In genomic region chr15:85382942-85383341, GRCh38 we compare ENCODE assay signal across 13 cellular contexts. TPM values are rescaled to one million over a fixed set of nuclear protein-coding genes. Genes with fewer than 3 reads are reported as not detected.
DNase-seq lines count a peak whose midpoint lies in the region; ATAC-seq and TF ChIP-seq lines count a peak whose summit lies in the region.
"Had no signal": no experiment of that assay in that cellular context is flagged by ENCODE, and none has a peak within 500 bp of the region (broad histone marks: within the 10 kb centered on the region; RNA-seq: fewer than 3 reads in every experiment).

No MANE protein-coding gene starts in this region.

- no peak for TF ChIP-seq CTCF in CD8-positive, alpha-beta T cell (IDR thresholded peaks at IDR 0.05)
- TF ChIP-seq CTCF in IMR-90 (conservative IDR thresholded peaks at IDR 0.05; ENCODE audit: low read depth, low read length) (no peak), brain (conservative IDR thresholded peaks at IDR 0.05) (no peak), nephron progenitor cell (IDR thresholded peaks at IDR 0.05) (no peak), MM.1S (IDR thresholded peaks at IDR 0.05; ENCODE audit: low read length) (no peak)

- H3K9me2 ChIP-seq in MM.1S (replicated peaks; ENCODE audit: insufficient read depth, low read length), result no peaks in the 10 kb centered on the region

- H3K9me3 Mint-ChIP-seq in CD8-positive, alpha-beta T cell, result no peaks in the 10 kb centered on the region
- peaks cover 0 to 8% (median 0%) of the 10 kb centered on the region in 5 experiments for H3K9me3 Mint-ChIP-seq in brain
- H3K9me3 Mint-ChIP-seq in nephron progenitor cell, result peaks cover 11% of the 10 kb centered on the region

- no peak overlapping the region for H2BK15ac ChIP-seq in IMR-90 (ENCODE audit: low read depth, low read length)

- H3K56ac ChIP-seq in IMR-90 (ENCODE audit: extremely low read depth, insufficient read depth, low read length), result no peak overlapping the region

- no TSS peak for BruUV-seq in IMR-90 (replicated peaks; lab: Mats Ljungman, UMichigan)

- intact Hi-C loops in CD8-positive, alpha-beta T cell (cut with DNase I, micrococcal nuclease), result loop anchor here (5.0 kb wide), 3 partner anchors 66 to 324 kb away; no protein-coding TSS in a partner anchor
- intact Hi-C loops in IMR-90 (cut with micrococcal nuclease), result loop anchor here (5.0 kb wide), 1 partner anchor 99 kb away; no protein-coding TSS in a partner anchor

- peaks cover 32% of the 10 kb centered on the region for H4K20me1 ChIP-seq in IMR-90 (ENCODE audit: insufficient read depth, low read length)
- no peaks in the 10 kb centered on the region for H4K20me1 ChIP-seq in MM.1S (ENCODE audit: insufficient read depth, low read length)

- H3K9me3 ChIP-seq in CD8-positive, alpha-beta T cell (ENCODE audit: low read length), result no peaks in the 10 kb centered on the region
- H3K9me3 ChIP-seq in IMR-90 (ENCODE audit: control insufficient read depth, insufficient read depth, low read length) (no peaks in the 10 kb centered on the region), MM.1S (replicated peaks; ENCODE audit: insufficient read depth, low read length) (no peaks in the 10 kb centered on the region)
- no peaks in the 10 kb centered on the region for H3K9me3 ChIP-seq in effector memory CD4-positive, alpha-beta T cell (ENCODE audit: control insufficient read depth, low read length)
- H3K9me3 ChIP-seq: ascending aorta, suprapubic skin had no signal

- peaks cover 5% of the 10 kb centered on the region for H3K9me1 ChIP-seq in IMR-90 (ENCODE audit: insufficient read depth, low read length)

- no peaks in the 10 kb centered on the region for H3K27me3 Mint-ChIP-seq in CD8-positive, alpha-beta T cell (ENCODE audit: low read depth)
- H3K27me3 Mint-ChIP-seq in brain, result peaks cover 13% of the 10 kb centered on the region
- H3K27me3 Mint-ChIP-seq in nephron progenitor cell (ENCODE audit: low read depth, poor library complexity), result no peaks in the 10 kb centered on the region

- H2BK5ac ChIP-seq in IMR-90 (ENCODE audit: low read depth, low read length, poor library complexity, severe bottlenecking), result no peak overlapping the region

- H2AK5ac ChIP-seq in IMR-90 (ENCODE audit: low read depth, low read length), result no peak overlapping the region

- no peaks in the 10 kb centered on the region for H3K36me3 ChIP-seq in CD8-positive, alpha-beta T cell (ENCODE audit: insufficient read depth, low read length)
- H3K36me3 ChIP-seq in IMR-90 (ENCODE audit: control insufficient read depth, insufficient read depth, low read length) (no peaks in the 10 kb centered on the region), MM.1S (replicated peaks; ENCODE audit: insufficient read depth, low read length) (no peaks in the 10 kb centered on the region)
- no peaks in the 10 kb centered on the region for H3K36me3 ChIP-seq in effector memory CD4-positive, alpha-beta T cell (ENCODE audit: control insufficient read depth, insufficient read depth, low read length)
- H3K36me3 ChIP-seq: ascending aorta, suprapubic skin had no signal

- no peak overlapping the region for H2BK120ac ChIP-seq in IMR-90 (ENCODE audit: low read depth, low read length)

- H3F3A ChIP-seq in MM.1S (ENCODE audit: insufficient read depth, low read length), result peaks cover 13% of the 10 kb centered on the region

- POLR2A ChIA-PET in CD8-positive, alpha-beta T cell (lab: Charles Lee), result interaction anchor here (1.6 kb wide), 1 partner anchor 27 kb away, joined by 3 read pairs; no protein-coding TSS in a partner anchor
- POLR2A ChIA-PET in IMR-90 (lab: Charles Lee; ENCODE audit: unreplicated experiment), result no interaction called here

- no CpG with 5 or more reads among the region's 4 CpGs for WGBS in IMR-90 (ENCODE audit: extremely low coverage in 2 of 2, insufficient read length in 1 of 2), 2 experiments

- CTCF ChIA-PET in CD8-positive, alpha-beta T cell (lab: Charles Lee), result interaction anchor here (0.8 to 5.4 kb wide), 3 partner anchors 21 to 52 kb away, joined by 3 to 24 read pairs (median 6); no protein-coding TSS in a partner anchor
- CTCF ChIA-PET in IMR-90 (lab: Yijun Ruan, JAX), result interaction anchor here (1.4 kb wide), 1 partner anchor 17 kb away, joined by 3 read pairs; no protein-coding TSS in a partner anchor

- H3K79me1 ChIP-seq in IMR-90 (ENCODE audit: low read depth in 1 of 2, low read length in 2 of 2), result peaks cover 4 to 49% of the 10 kb centered on the region in 2 experiments

- H2AFZ ChIP-seq in IMR-90 (replicated peaks; ENCODE audit: low read length, poor library complexity), result no peak overlapping the region
- H2AFZ ChIP-seq in MM.1S (ENCODE audit: low read length), result no peak overlapping the region

- peaks cover 11% of the 10 kb centered on the region for H3K36me3 Mint-ChIP-seq in CD8-positive, alpha-beta T cell
- H3K36me3 Mint-ChIP-seq in brain (peaks cover 22% of the 10 kb centered on the region), nephron progenitor cell (ENCODE audit: low read depth) (peaks cover 28% of the 10 kb centered on the region)

- H3K4me3 ChIP-seq in CD8-positive, alpha-beta T cell (ENCODE audit: low read depth, low read length), result no peak overlapping the region
- H3K4me3 ChIP-seq in IMR-90 (ENCODE audit: insufficient read depth, low read depth, low read length), result no peak overlapping the region
- H3K4me3 ChIP-seq in MM.1S (ENCODE audit: low read length), result no peak overlapping the region
- no peak overlapping the region for H3K4me3 ChIP-seq in effector memory CD4-positive, alpha-beta T cell (ENCODE audit: insufficient read depth, low read depth, low read length, poor library complexity, severe bottlenecking)

- no peak overlapping the region for H4K8ac ChIP-seq in IMR-90 (ENCODE audit: low read depth in 2 of 2, low read length in 2 of 2)

- no peak overlapping the region for H3K14ac ChIP-seq in IMR-90 (replicated peaks; ENCODE audit: low read depth, low read length)

- peaks cover 62% of the 10 kb centered on the region for H3K4me1 Mint-ChIP-seq in CD8-positive, alpha-beta T cell (ENCODE audit: low read depth)
- peaks cover 46% of the 10 kb centered on the region for H3K4me1 Mint-ChIP-seq in brain
- peaks cover 43% of the 10 kb centered on the region for H3K4me1 Mint-ChIP-seq in nephron progenitor cell

- TF ChIP-seq RAD21 in IMR-90 (IDR thresholded peaks at IDR 0.05; ENCODE audit: low read length), result no peak

- no peak overlapping the region for H3K18ac ChIP-seq in IMR-90 (ENCODE audit: low read depth, low read length)

- peak overlapping the region; percentile 28 for H3K27ac Mint-ChIP-seq in CD8-positive, alpha-beta T cell
- peak overlapping the region in 2 of 5 experiments; percentile 7 to 88 for H3K27ac Mint-ChIP-seq in brain
- H3K27ac Mint-ChIP-seq in nephron progenitor cell, result no peak overlapping the region

- H3K27ac ChIP-seq in CD8-positive, alpha-beta T cell (ENCODE audit: low read depth, low read length), result no peak overlapping the region
- H3K27ac ChIP-seq in IMR-90 (ENCODE audit: insufficient read depth, low read length) (no peak overlapping the region), MM.1S (ENCODE audit: low read length) (no peak overlapping the region)
- no peak overlapping the region for H3K27ac ChIP-seq in effector memory CD4-positive, alpha-beta T cell (ENCODE audit: insufficient read depth, low read length, poor library complexity, severe bottlenecking)
- H3K27ac ChIP-seq: ascending aorta, suprapubic skin had no signal

- in situ Hi-C loops in IMR-90 (cut with MboI; ENCODE audit: low sequenced_read_pairs), result no loop called here

- H3K4me2 ChIP-seq in IMR-90 (ENCODE audit: low read depth, low read length) (no peak overlapping the region), MM.1S (ENCODE audit: low read depth, low read length) (no peak overlapping the region)

- ATAC-seq in CD8-positive, alpha-beta T cell, result no peak
- no peak for ATAC-seq in IMR-90 (ENCODE audit: low read depth)

- H2AK9ac ChIP-seq in IMR-90 (replicated peaks; ENCODE audit: low read depth, low read length, poor library complexity), result no peak overlapping the region

- no peak overlapping the region for H4K91ac ChIP-seq in IMR-90 (ENCODE audit: insufficient read depth, low read depth, low read length)

- no peaks in the 10 kb centered on the region for H3K27me3 ChIP-seq in CD8-positive, alpha-beta T cell (ENCODE audit: insufficient read depth, low read length)
- no peaks in the 10 kb centered on the region for H3K27me3 ChIP-seq in IMR-90 (ENCODE audit: control insufficient read depth, insufficient read depth, low read length)
- H3K27me3 ChIP-seq in MM.1S (replicated peaks; ENCODE audit: insufficient read depth, low read length), result no peaks in the 10 kb centered on the region
- no peaks in the 10 kb centered on the region for H3K27me3 ChIP-seq in effector memory CD4-positive, alpha-beta T cell (replicated peaks; ENCODE audit: control insufficient read depth, insufficient read depth, low read length, poor library complexity, severe bottlenecking)
- H3K27me3 ChIP-seq: ascending aorta, suprapubic skin had no signal

- no peak for DNase-seq in CD8-positive, alpha-beta T cell
- DNase-seq in IMR-90, result no peak
- no peak for DNase-seq in nephron progenitor cell
- no peak for DNase-seq in MM.1S
- DNase-seq in NCI-H82 (lab: John Stamatoyannopoulos, UW), result no peak
- no peak for DNase-seq in effector memory CD4-positive, alpha-beta T cell
- no peak for DNase-seq in GF-D8 (lab: John Stamatoyannopoulos, UW)
- DNase-seq: DND-41, NCI-H187, OCI-M1 had no signal

- no peak overlapping the region for H4K5ac ChIP-seq in IMR-90 (ENCODE audit: low read depth, low read length)

- peak overlapping the region; percentile 12; the same call in 1 of the 2 replicates for H3K23ac ChIP-seq in IMR-90 (ENCODE audit: low read depth, low read length)

- peaks cover 56% of the 10 kb centered on the region for H3K4me1 ChIP-seq in CD8-positive, alpha-beta T cell (ENCODE audit: insufficient read depth, low read length)
- peaks cover 3% of the 10 kb centered on the region for H3K4me1 ChIP-seq in IMR-90 (ENCODE audit: control insufficient read depth, insufficient read depth, low read length)
- H3K4me1 ChIP-seq in MM.1S (ENCODE audit: low read length), result 0 out of 2 replicates have a peak, but pooled peaks cover 5% of the 10 kb centered on the region
- peaks cover 13% of the 10 kb centered on the region for H3K4me1 ChIP-seq in effector memory CD4-positive, alpha-beta T cell (ENCODE audit: control insufficient read depth, insufficient read depth, low read length, poor library complexity, severe bottlenecking)

- H3K4ac ChIP-seq in IMR-90 (ENCODE audit: low read depth, low read length), result no peak overlapping the region

- H3K9ac ChIP-seq in IMR-90 (ENCODE audit: low read depth, low read length) (no peak overlapping the region), MM.1S (ENCODE audit: low read length) (no peak overlapping the region)

- H3K79me2 ChIP-seq in MM.1S (ENCODE audit: low read length), result peaks cover 61% of the 10 kb centered on the region

- dilution Hi-C loops in IMR-90 (cut with HindIII; ENCODE audit: low sequenced_read_pairs, unreplicated experiment), result no loop called here

- TF ChIP-seq POLR2A in IMR-90 (IDR thresholded peaks at IDR 0.05; ENCODE audit: low read depth, low read length), result no peak

- H2BK20ac ChIP-seq in IMR-90 (ENCODE audit: low read depth, low read length), result no peak overlapping the region

- H3K4me3 Mint-ChIP-seq in CD8-positive, alpha-beta T cell, result peak overlapping the region; percentile 50
- H3K4me3 Mint-ChIP-seq in brain (peak overlapping the region; percentile 42 to 94 (median 70)), nephron progenitor cell (peak overlapping the region; percentile 62)

RNA-seq across cellular contexts. Expression of gene AKAP13, which starts 2.5 kb away (rescaled TPM):
- 100 to 1,000 TPM; 255 to 267 TPM for total RNA-seq in CD8-positive, alpha-beta T cell
- total RNA-seq in IMR-90 (2012; rRNA removed), result 46.4 and 46.9 TPM in 2 replicates
- polyA plus RNA-seq in IMR-90 (2012; rRNA removed) (10.4 and 11.6 TPM in 2 replicates), brain (ENCODE audit: insufficient read depth, low read depth, low replicate concordance) (31.8 TPM)
- polyA plus RNA-seq in IMR-90 (2012; cell fraction: cytosol; rRNA removed), result 5.6 and 6.4 TPM in 2 replicates
- 34.4 and 43.0 TPM in 2 replicates for polyA plus RNA-seq in IMR-90 (2012; cell fraction: nucleus; rRNA removed; ENCODE audit: low replicate concordance)
